In genomic region chr5:97127727-97128126, GRCh38 we compare ENCODE assay signal across 29 cellular contexts. TPM values are rescaled to one million over a fixed set of nuclear protein-coding genes. Genes with fewer than 3 reads are reported as not detected.
"Had no signal": no experiment of that assay in that cellular context is flagged by ENCODE, and none has a peak within 500 bp of the region (broad histone marks: within the 10 kb centered on the region; RNA-seq: fewer than 3 reads in every experiment).

No MANE protein-coding gene starts in this region.

- H3K9me3 ChIP-seq: breast epithelium, MG63, Peyer's patch, SJSA1 had no signal

- DNase-seq: activated CD4-positive, alpha-beta T cell treated with anti-CD3 and anti-CD28 coated beads for 48 hours; activated CD4-positive, alpha-beta T cell treated with anti-CD3 and anti-CD28 coated beads, Interleukin-2, amount 50 U/mL, for 4 hours; activated CD4-positive, CD25-positive, alpha-beta regulatory T cell treated with anti-CD3 and anti-CD28 coated beads, Interleukin-2, amount 50 U/mL, for 72 hours; activated CD8-positive, alpha-beta memory T cell treated with anti-CD3 and anti-CD28 coated beads, Interleukin-2, amount 50 U/mL, for 48 hours; activated CD8-positive, alpha-beta T cell treated with anti-CD3 and anti-CD28 coated beads, Interleukin-2, amount 10 ng/mL, durations not matched to agents 7 days and 5 days; activated effector memory CD4-positive, alpha-beta T cell treated with Interleukin-2 at 50 U/mL for 16 hours; activated naive CD4-positive, alpha-beta T cell; activated T-cell treated with anti-CD3 and anti-CD28 coated beads, Interleukin-2, amount 50 U/mL, for 1 hour; aorta; MG63; MV-4-11; NCI-H1092 treated with DMSO at 0.1 percent for 48 hours; NCI-H1417 treated with DMSO at 0.1 percent for 48 hours; NCI-H1694; NCI-H2029; NCI-H345; NCI-H510A; NCI-H526 treated with DMSO at 0.1 percent for 48 hours; NCI-H82; Peyer's patch; SHP77; SW 1271 had no signal

- H3K27ac Mint-ChIP-seq: activated CD8-positive, alpha-beta T cell treated with anti-CD3 and anti-CD28 coated beads, Interleukin-2, amount 10 ng/mL, durations not matched to agents 7 days and 5 days; activated naive CD4-positive, alpha-beta T cell treated with anti-CD3 and anti-CD28 coated beads, Interleukin-2, amount 50 U/mL, for 24 hours; WTC11 had no signal

- H3K4me3 Mint-ChIP-seq: activated CD8-positive, alpha-beta T cell treated with anti-CD3 and anti-CD28 coated beads, Interleukin-2, amount 10 ng/mL, durations not matched to agents 7 days and 5 days; activated naive CD4-positive, alpha-beta T cell treated with anti-CD3 and anti-CD28 coated beads, Interleukin-2, amount 50 U/mL, for 24 hours; WTC11 had no signal

- H3K27me3 ChIP-seq: breast epithelium, Peyer's patch had no signal

- H3K36me3 ChIP-seq: breast epithelium, MG63, Peyer's patch, SJSA1 had no signal

- H3K9me3 Mint-ChIP-seq: activated naive CD4-positive, alpha-beta T cell treated with anti-CD3 and anti-CD28 coated beads, Interleukin-2, amount 50 U/mL, for 24 hours; WTC11 had no signal

- H3K4me3 ChIP-seq: breast epithelium, MG63, Peyer's patch, SJSA1 had no signal

- H3K36me3 Mint-ChIP-seq: activated naive CD4-positive, alpha-beta T cell treated with anti-CD3 and anti-CD28 coated beads, Interleukin-2, amount 50 U/mL, for 24 hours; WTC11 had no signal

- H3K27ac ChIP-seq: breast epithelium, Peyer's patch, RWPE1, SJSA1 had no signal

- ATAC-seq: activated CD8-positive, alpha-beta T cell treated with anti-CD3 and anti-CD28 coated beads, Interleukin-2, amount 10 ng/mL, durations not matched to agents 7 days and 5 days; SK-N-SH treated with all-trans-retinoic acid at 6 μM for 48 hours; WTC11 had no signal

- H3K4me1 ChIP-seq: breast epithelium, Peyer's patch, SJSA1 had no signal

RNA-seq across cellular contexts. Expression of gene LIX1, which starts 14.7 kb away (rescaled TPM):
- total RNA-seq: activated CD8-positive, alpha-beta T cell treated with anti-CD3 and anti-CD28 coated beads, Interleukin-2, amount 10 ng/mL, durations not matched to agents 7 days and 5 days; aorta; SJSA1; T-helper 1 cell treated with Interleukin-12 subunit alpha and Interleukin-12 subunit beta and Interleukin-4 antibody, amounts not matched to agents 30 ng/mL and 1 ng/mL, for 36 hours; WTC11 had no signal
- polyA plus RNA-seq: aorta had no signal
